ENCODE assay signal across 14 cellular contexts in genomic region chr1:55128418-55128817, GRCh38.
DNase-seq lines count a peak whose midpoint lies in the region; ATAC-seq lines count a peak whose summit lies in the region.
"Had no signal": no experiment of that assay in that cellular context is flagged by ENCODE, and none has a peak within 500 bp of the region (broad histone marks: within the 10 kb centered on the region; RNA-seq: fewer than 3 reads in every experiment).

No MANE protein-coding gene starts in this region.

- H3K27me3 Mint-ChIP-seq in activated T-cell treated with anti-CD3 and anti-CD28 coated beads, Interleukin-2, amount 50 U/mL, for 72 hours (ENCODE audit: low read depth): no peaks in the 10 kb centered on the region
- H3K27me3 Mint-ChIP-seq in immature natural killer cell (ENCODE audit: low read depth in 3 of 3): peaks cover 0 to 4% (median 2%) of the 10 kb centered on the region in 3 donors
- H3K27me3 Mint-ChIP-seq in stimulated activated memory B cell treated with anti-CD40 and anti-IgM and Interleukin-4, amounts not matched to agents 10 μg/mL and 1 μg/mL and 100 μg/mL, for 72 hours: no peaks in the 10 kb centered on the region

- H3K36me3 Mint-ChIP-seq in activated T-cell treated with anti-CD3 and anti-CD28 coated beads, Interleukin-2, amount 50 U/mL, for 72 hours (ENCODE audit: insufficient read depth in 2 of 2): peaks cover 23 to 41% of the 10 kb centered on the region in 2 donors
- H3K36me3 Mint-ChIP-seq in immature natural killer cell: peaks cover 40 to 58% (median 49%) of the 10 kb centered on the region in 3 donors
- peaks cover 57% of the 10 kb centered on the region for H3K36me3 Mint-ChIP-seq in stimulated activated memory B cell treated with anti-CD40 and anti-IgM and Interleukin-4, amounts not matched to agents 10 μg/mL and 1 μg/mL and 100 μg/mL, for 72 hours

- H3K9me3 Mint-ChIP-seq in activated T-cell treated with anti-CD3 and anti-CD28 coated beads, Interleukin-2, amount 50 U/mL, for 72 hours: peaks cover 2 to 3% of the 10 kb centered on the region in 2 donors
- H3K9me3 Mint-ChIP-seq in immature natural killer cell: no peaks in the 10 kb centered on the region
- no peaks in the 10 kb centered on the region for H3K9me3 Mint-ChIP-seq in stimulated activated memory B cell treated with anti-CD40 and anti-IgM and Interleukin-4, amounts not matched to agents 10 μg/mL and 1 μg/mL and 100 μg/mL, for 72 hours

- ATAC-seq in activated T-cell treated with anti-CD3 and anti-CD28 coated beads, Interleukin-2, amount 50 U/mL, for 72 hours (replicated peaks in 1 of 2): no peak
- ATAC-seq in stimulated activated memory B cell treated with anti-CD40 and anti-IgM and Interleukin-4, amounts not matched to agents 10 μg/mL and 1 μg/mL and 100 μg/mL, for 72 hours: no peak
- ATAC-seq in GM19324 (IDR thresholded peaks at IDR 0.05; ENCODE audit: low FRiP score, unreplicated experiment): no peak
- ATAC-seq: heart right ventricle, left ventricle myocardium superior had no signal

- peaks cover 87% of the 10 kb centered on the region for H3K36me3 ChIP-seq in SJSA1

- H3K4me1 ChIP-seq in SJSA1 (replicated peaks): peaks cover 38% of the 10 kb centered on the region
- H3K4me1 ChIP-seq: upper lobe of left lung had no signal

- H3K4me1 Mint-ChIP-seq in activated T-cell treated with anti-CD3 and anti-CD28 coated beads, Interleukin-2, amount 50 U/mL, for 72 hours (ENCODE audit: low read depth): peaks cover 30% of the 10 kb centered on the region
- H3K4me1 Mint-ChIP-seq in immature natural killer cell: peaks cover 52 to 55% of the 10 kb centered on the region in 2 donors
- peaks cover 13% of the 10 kb centered on the region for H3K4me1 Mint-ChIP-seq in stimulated activated memory B cell treated with anti-CD40 and anti-IgM and Interleukin-4, amounts not matched to agents 10 μg/mL and 1 μg/mL and 100 μg/mL, for 72 hours

- no peaks in the 10 kb centered on the region for H3K27me3 ChIP-seq in SJSA1 (replicated peaks)
- H3K27me3 ChIP-seq: cardiac muscle cell, heart right ventricle, upper lobe of left lung had no signal

- peak overlapping the region; percentile 69 for H3K27ac ChIP-seq in SJSA1
- H3K27ac ChIP-seq: cardiac muscle cell, upper lobe of left lung had no signal

- DNase-seq in activated T-cell treated with anti-CD3 and anti-CD28 coated beads, Interleukin-2, amount 50 U/mL, for 72 hours: no peak
- DNase-seq in activated T-cell treated with anti-CD3 and anti-CD28 coated beads for 4 hours (no peak), SJSA1 (ENCODE audit: low read depth in 1 of 2, low spot score in 2 of 2) (no peak), immature natural killer cell (peak; percentile 40 to 63 (median 60)), hepatic stellate cell (ENCODE audit: low spot score) (no peak), A172 (ENCODE audit: low spot score) (no peak)
- DNase-seq: DND-41, heart right ventricle, left ventricle myocardium superior, NCI-H2171, upper lobe of left lung had no signal

- no peak overlapping the region for H3K4me3 ChIP-seq in SJSA1
- H3K4me3 ChIP-seq: cardiac muscle cell, heart right ventricle, upper lobe of left lung had no signal

- peak overlapping the region; percentile 74 for H3K27ac Mint-ChIP-seq in activated T-cell treated with anti-CD3 and anti-CD28 coated beads, Interleukin-2, amount 50 U/mL, for 72 hours
- peak overlapping the region; percentile 87 to 94 (median 93) for H3K27ac Mint-ChIP-seq in immature natural killer cell
- peak overlapping the region; percentile 77 for H3K27ac Mint-ChIP-seq in stimulated activated memory B cell treated with anti-CD40 and anti-IgM and Interleukin-4, amounts not matched to agents 10 μg/mL and 1 μg/mL and 100 μg/mL, for 72 hours

- H3K4me3 Mint-ChIP-seq in activated T-cell treated with anti-CD3 and anti-CD28 coated beads, Interleukin-2, amount 50 U/mL, for 72 hours: peak overlapping the region; percentile 3 to 31
- H3K4me3 Mint-ChIP-seq in immature natural killer cell: peak overlapping the region; percentile 62 to 79 (median 76)
- no peak overlapping the region for H3K4me3 Mint-ChIP-seq in stimulated activated memory B cell treated with anti-CD40 and anti-IgM and Interleukin-4, amounts not matched to agents 10 μg/mL and 1 μg/mL and 100 μg/mL, for 72 hours

- H3K9me3 ChIP-seq in SJSA1 (replicated peaks): no peaks in the 10 kb centered on the region
- H3K9me3 ChIP-seq: heart right ventricle, upper lobe of left lung had no signal

Comparison
In these comparisons a context has a peak if more than half of its experiments do, and no peak if none do; other contexts are left out.
1. DNase-seq: peak in immature natural killer cell (3 of 3); none in activated T-cell treated with anti-CD3 and anti-CD28 coated beads, Interleukin-2, amount 50 U/mL, for 72 hours (0 of 2), activated T-cell treated with anti-CD3 and anti-CD28 coated beads for 4 hours (single experiment), SJSA1 (0 of 2), hepatic stellate cell (single experiment) and A172 (single experiment).
2. Peak in every context shown above with its lines, with median percentiles within 50 percentile points of each other: H3K27ac Mint-ChIP-seq.